Comparison of ENCODE assay signal across 11 cellular contexts in genomic region chr9:95757026-95757425, GRCh38.
A peak's percentile ranks its signal among the peaks of the same experiment; 100 is the strongest.
DNase-seq lines count a peak whose midpoint lies in the region; ATAC-seq and TF ChIP-seq lines count a peak whose summit lies in the region.
"Had no signal": no experiment of that assay in that cellular context is flagged by ENCODE, and none has a peak within 500 bp of the region (broad histone marks: within the 10 kb centered on the region; RNA-seq: fewer than 3 reads in every experiment).

No MANE protein-coding gene starts in this region.

- H4K20me1 ChIP-seq in fibroblast of lung (ENCODE audit: control insufficient read depth, extremely low read depth, insufficient read depth, low read length) = no peaks in the 10 kb centered on the region

- peak overlapping the region; percentile 71 for H3K27ac Mint-ChIP-seq in osteocyte (ENCODE audit: unreplicated experiment)
- H3K27ac Mint-ChIP-seq: activated naive CD4-positive, alpha-beta T cell treated with anti-CD3 and anti-CD28 coated beads, Interleukin-2, amount 50 U/mL, for 72 hours; CD14-positive monocyte had no signal

- H3K9me3 Mint-ChIP-seq in osteocyte (ENCODE audit: unreplicated experiment) = no peaks in the 10 kb centered on the region
- H3K9me3 Mint-ChIP-seq: activated naive CD4-positive, alpha-beta T cell treated with anti-CD3 and anti-CD28 coated beads, Interleukin-2, amount 50 U/mL, for 72 hours; CD14-positive monocyte had no signal

- intact Hi-C loops in colonic mucosa (cut with DNase I) = no loop called here

- H3K79me2 ChIP-seq in fibroblast of lung (ENCODE audit: control insufficient read depth, insufficient read depth, low read length) = no peaks in the 10 kb centered on the region

- H3K27me3 Mint-ChIP-seq in osteocyte (ENCODE audit: unreplicated experiment) = no peaks in the 10 kb centered on the region

- H3K4me2 ChIP-seq in fibroblast of lung (ENCODE audit: extremely low read depth, insufficient read depth, low read length) = no peak overlapping the region

- H3K4me3 ChIP-seq in adipocyte (ENCODE audit: low read length) = peak overlapping the region; percentile 21
- no peak overlapping the region for H3K4me3 ChIP-seq in fibroblast of lung (replicated peaks in 1 of 4; ENCODE audit: control extremely low read depth in 1 of 4, insufficient read depth in 1 of 4, low read depth in 3 of 4, low read length in 4 of 4)
- no peak overlapping the region for H3K4me3 ChIP-seq in colonic mucosa

- no peak for ATAC-seq in HG03039 (IDR thresholded peaks at IDR 0.05; ENCODE audit: unreplicated experiment)
- ATAC-seq: activated naive CD4-positive, alpha-beta T cell treated with anti-CD3 and anti-CD28 coated beads, Interleukin-2, amount 50 U/mL, for 72 hours had no signal

- H3K36me3 Mint-ChIP-seq in osteocyte (ENCODE audit: unreplicated experiment) = no peaks in the 10 kb centered on the region
- H3K36me3 Mint-ChIP-seq: activated naive CD4-positive, alpha-beta T cell treated with anti-CD3 and anti-CD28 coated beads, Interleukin-2, amount 50 U/mL, for 72 hours; CD14-positive monocyte had no signal

- H3K4me3 Mint-ChIP-seq in osteocyte (ENCODE audit: unreplicated experiment) = no peak overlapping the region
- H3K4me3 Mint-ChIP-seq: CD14-positive monocyte had no signal

- H3K27ac ChIP-seq in fibroblast of lung (ENCODE audit: insufficient read depth, low read length) (no peak overlapping the region), colonic mucosa (no peak overlapping the region)

- TF ChIP-seq CTCF in fibroblast of lung (conservative IDR thresholded peaks at IDR 0.05 in 1 of 2, IDR thresholded peaks at IDR 0.05 in 1 of 2; ENCODE audit: low read depth in 1 of 2, low read length in 2 of 2) (no peak), osteocyte (IDR thresholded peaks at IDR 0.05) (no peak), colonic mucosa (IDR thresholded peaks at IDR 0.05) (no peak)

- peak; percentile 82 for DNase-seq in AG20443 (ENCODE audit: low spot score)
- DNase-seq in adipocyte (ENCODE audit: low read depth) = peak; percentile 87
- peak; percentile 85 to 88 for DNase-seq in fibroblast of lung (ENCODE audit: low read depth in 2 of 2)
- no peak for DNase-seq in osteocyte (ENCODE audit: extremely low spot score, unreplicated experiment)
- no peak for DNase-seq in T-helper 9 cell
- no peak for DNase-seq in NOMO-1 (lab: John Stamatoyannopoulos, UW; ENCODE audit: unreplicated experiment in 2 of 2)
- no peak for DNase-seq in colonic mucosa
- DNase-seq: activated CD4-positive, alpha-beta T cell treated with anti-CD3 and anti-CD28 coated beads, Interleukin-2, amount 50 U/mL, for 1 hour had no signal

- H3K4me1 ChIP-seq in adipocyte (ENCODE audit: control insufficient read depth, insufficient read depth, low read length) = peaks cover 25% of the 10 kb centered on the region
- peaks cover 9% of the 10 kb centered on the region for H3K4me1 ChIP-seq in fibroblast of lung (ENCODE audit: control insufficient read depth, extremely low read depth, insufficient read depth, low read length)
- no peaks in the 10 kb centered on the region for H3K4me1 ChIP-seq in colonic mucosa

- H3K9me3 ChIP-seq in adipocyte (ENCODE audit: control insufficient read depth, low read length) (no peaks in the 10 kb centered on the region), fibroblast of lung (ENCODE audit: control insufficient read depth, insufficient read depth, low read depth, low read length) (no peaks in the 10 kb centered on the region), colonic mucosa (no peaks in the 10 kb centered on the region)

- no peak overlapping the region for H2AFZ ChIP-seq in fibroblast of lung (ENCODE audit: low read length)

- H3K27me3 ChIP-seq in adipocyte (replicated peaks; ENCODE audit: control insufficient read depth, insufficient read depth, low read length) (peaks cover 5% of the 10 kb centered on the region), fibroblast of lung (ENCODE audit: control insufficient read depth, insufficient read depth, low read length) (no peaks in the 10 kb centered on the region), colonic mucosa (no peaks in the 10 kb centered on the region)

- H3K9ac ChIP-seq in adipocyte (ENCODE audit: low read length) (peak overlapping the region; percentile 24), fibroblast of lung (ENCODE audit: insufficient read depth, low read length) (no peak overlapping the region), colonic mucosa (ENCODE audit: low read depth in 2 of 2, low read length in 2 of 2) (no peak overlapping the region)

- H3K4me1 Mint-ChIP-seq in osteocyte (ENCODE audit: unreplicated experiment) = peaks cover 27% of the 10 kb centered on the region
- H3K4me1 Mint-ChIP-seq: CD14-positive monocyte had no signal

- no peaks in the 10 kb centered on the region for H3K36me3 ChIP-seq in adipocyte (ENCODE audit: control insufficient read depth, insufficient read depth, low read length, severe bottlenecking)
- H3K36me3 ChIP-seq in fibroblast of lung (ENCODE audit: control insufficient read depth, insufficient read depth, low read length) = no peaks in the 10 kb centered on the region
- no peaks in the 10 kb centered on the region for H3K36me3 ChIP-seq in colonic mucosa

Comparison
In these comparisons a context has a peak if more than half of its experiments do, and no peak if none do; other contexts are left out.
1. DNase-seq: peak in AG20443 (single experiment), adipocyte (single experiment) and fibroblast of lung (2 of 2); none in osteocyte (single experiment), T-helper 9 cell (single experiment), NOMO-1 (0 of 2) and colonic mucosa (single experiment).